8 cellular contexts compared by ENCODE assay signal in the genomic region with DNA sequence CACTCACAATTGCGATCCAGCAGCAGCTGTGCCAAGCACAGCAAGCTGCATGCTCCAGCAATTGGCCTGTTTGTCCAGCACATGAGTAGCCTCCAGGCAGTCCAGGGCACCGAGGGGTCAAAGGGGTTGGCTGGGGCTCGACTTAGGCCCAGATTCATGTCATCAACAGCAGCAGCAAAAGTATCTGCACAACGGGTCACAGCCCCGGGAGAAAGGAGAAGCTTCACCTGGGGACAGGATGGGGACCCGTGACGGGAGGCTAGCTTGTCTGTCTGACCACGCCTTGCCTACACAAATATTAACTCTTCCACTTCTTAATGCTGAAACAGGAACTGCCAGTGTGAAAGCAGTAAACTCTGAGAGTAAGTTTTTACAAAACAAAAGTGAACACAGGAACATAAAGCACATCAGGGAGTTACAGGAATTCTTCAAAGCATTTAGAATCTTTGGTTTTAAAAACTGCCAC.
DNase-seq lines count a peak whose midpoint lies in the region; ATAC-seq lines count a peak whose summit lies in the region.

No MANE protein-coding gene starts in this region.

- DNase-seq in activated naive CD4-positive, alpha-beta T cell treated with anti-CD3 and anti-CD28 coated beads, Interleukin-2, amount 50 U/mL, for 72 hours (ENCODE audit: low spot score in 2 of 2), result no peak
- DNase-seq in activated naive CD4-positive, alpha-beta T cell treated with Interleukin-2 at 50 U/mL for 16 hours, result no peak
- no peak for DNase-seq in T-helper 17 cell
- DNase-seq in naive thymus-derived CD8-positive, alpha-beta T cell, result peak in 3 of 10 donors; percentile 15 to 61 (median 33)
- no peak for DNase-seq in DMS79 treated with DMSO at 0.1 percent for 48 hours (lab: John Stamatoyannopoulos, UW)
- no peak for DNase-seq in NCI-H345 treated with DMSO at 0.1 percent for 48 hours (lab: John Stamatoyannopoulos, UW; ENCODE audit: unreplicated experiment)
- DNase-seq in NCI-H524 treated with DMSO at 0.1 percent for 48 hours (lab: John Stamatoyannopoulos, UW), result no peak

- no peaks in the 10 kb centered on the region for H3K9me3 ChIP-seq in T-helper 17 cell (ENCODE audit: control insufficient read depth, low read length, poor library complexity, severe bottlenecking)

- POLR2A ChIA-PET in naive thymus-derived CD8-positive, alpha-beta T cell (lab: Charles Lee), result no interaction called here

- no peaks in the 10 kb centered on the region for H3K27me3 Mint-ChIP-seq in T-helper 17 cell
- no peaks in the 10 kb centered on the region for H3K27me3 Mint-ChIP-seq in naive thymus-derived CD8-positive, alpha-beta T cell

- no peaks in the 10 kb centered on the region for H3K36me3 Mint-ChIP-seq in activated naive CD4-positive, alpha-beta T cell treated with anti-CD3 and anti-CD28 coated beads, Interleukin-2, amount 50 U/mL, for 72 hours
- no peaks in the 10 kb centered on the region for H3K36me3 Mint-ChIP-seq in T-helper 17 cell (ENCODE audit: low read depth)
- no peaks in the 10 kb centered on the region for H3K36me3 Mint-ChIP-seq in naive thymus-derived CD8-positive, alpha-beta T cell

- peak in 1 of 2 donors; percentile 54 for ATAC-seq in activated naive CD4-positive, alpha-beta T cell treated with anti-CD3 and anti-CD28 coated beads, Interleukin-2, amount 50 U/mL, for 72 hours
- ATAC-seq in HG03025 (IDR thresholded peaks at IDR 0.05; ENCODE audit: low FRiP score, unreplicated experiment) (peak; percentile 96), T-helper 17 cell (peak; percentile 48)
- ATAC-seq in naive thymus-derived CD8-positive, alpha-beta T cell, result peak in 1 of 2 donors; percentile 57

- peaks cover 19% of the 10 kb centered on the region for H3K4me1 Mint-ChIP-seq in T-helper 17 cell
- peaks cover 6 to 30% (median 16%) of the 10 kb centered on the region in 4 donors for H3K4me1 Mint-ChIP-seq in naive thymus-derived CD8-positive, alpha-beta T cell

- peak overlapping the region; percentile 58 to 77 for H3K27ac Mint-ChIP-seq in activated naive CD4-positive, alpha-beta T cell treated with anti-CD3 and anti-CD28 coated beads, Interleukin-2, amount 50 U/mL, for 72 hours
- peak overlapping the region; percentile 94 for H3K27ac Mint-ChIP-seq in T-helper 17 cell
- peak overlapping the region in 9 of 10 donors; percentile 1 to 75 (median 20) for H3K27ac Mint-ChIP-seq in naive thymus-derived CD8-positive, alpha-beta T cell

- no peaks in the 10 kb centered on the region for H3K9me3 Mint-ChIP-seq in activated naive CD4-positive, alpha-beta T cell treated with anti-CD3 and anti-CD28 coated beads, Interleukin-2, amount 50 U/mL, for 72 hours
- no peaks in the 10 kb centered on the region for H3K9me3 Mint-ChIP-seq in naive thymus-derived CD8-positive, alpha-beta T cell

- H3K4me3 Mint-ChIP-seq in T-helper 17 cell, result peak overlapping the region; percentile 41
- peak overlapping the region in 7 of 10 donors; percentile 9 to 56 (median 24) for H3K4me3 Mint-ChIP-seq in naive thymus-derived CD8-positive, alpha-beta T cell

Comparison
In these comparisons a context has a peak if more than half of its experiments do, and no peak if none do; other contexts are left out.
1. H3K27ac Mint-ChIP-seq: peak in every context shown above with its lines; median percentile 94 in T-helper 17 cell; 68 in activated naive CD4-positive, alpha-beta T cell treated with anti-CD3 and anti-CD28 coated beads, Interleukin-2, amount 50 U/mL, for 72 hours; 20 in naive thymus-derived CD8-positive, alpha-beta T cell.